In the genomic region with DNA sequence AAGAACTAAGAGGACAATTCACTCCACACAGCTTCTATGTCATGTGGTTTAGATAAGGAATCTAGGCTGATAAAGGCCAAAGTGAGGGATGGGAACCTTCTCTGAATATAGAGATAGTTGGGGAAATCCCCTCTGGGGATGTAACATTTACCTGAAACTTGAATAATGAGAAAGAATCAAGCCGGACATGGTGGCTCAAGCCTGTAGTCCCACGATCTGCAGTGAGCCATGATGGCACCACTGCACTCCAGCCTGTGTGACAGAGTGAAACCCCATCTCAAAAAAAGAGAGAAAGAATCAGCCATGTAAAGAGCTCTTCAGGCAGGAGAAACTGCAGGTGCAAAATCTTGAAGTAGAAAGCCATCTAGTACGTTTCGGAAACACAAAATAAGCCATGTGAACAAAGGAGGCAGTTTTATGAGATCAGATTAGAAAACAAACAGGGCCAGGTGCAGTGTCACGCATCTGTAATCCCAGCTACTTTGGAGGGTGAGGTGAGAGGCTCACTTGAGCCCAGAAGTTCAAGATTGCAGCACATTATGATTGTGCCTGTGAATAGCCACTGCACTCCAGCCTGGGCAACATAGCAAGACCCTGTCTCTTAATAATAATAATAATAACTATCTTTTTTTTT, we compare ENCODE assay signal across 11 cellular contexts. TPM values are rescaled to one million over a fixed set of nuclear protein-coding genes. Genes with fewer than 3 reads are reported as not detected.
DNase-seq lines count a peak whose midpoint lies in the region; ATAC-seq, FAIRE-seq and TF ChIP-seq lines count a peak whose summit lies in the region.
"Had no signal": no experiment of that assay in that cellular context is flagged by ENCODE, and none has a peak within 500 bp of the region (broad histone marks: within the 10 kb centered on the region; RNA-seq: fewer than 3 reads in every experiment).

No MANE protein-coding gene starts in this region.

- WGBS in HepG2 (ENCODE audit: low lambda C conversion rate) = 23% methylated on average over 5 of the region's 5 CpGs
- WGBS in right lobe of liver (ENCODE audit: insufficient coverage, low coverage, low lambda C conversion rate, missing lambda C conversion rate) = 82% methylated on average over 2 of the region's 5 CpGs

- TF ChIP-seq POLR2A in HepG2 (IDR thresholded peaks at IDR 0.05; ENCODE audit: insufficient read depth in 1 of 2, low read depth in 2 of 2, low read length in 2 of 2) = no peak
- no peak for TF ChIP-seq POLR2A in right lobe of liver (IDR thresholded peaks at IDR 0.05)

- H3K79me2 ChIP-seq in HepG2 (ENCODE audit: insufficient read depth, low read length) = no peaks in the 10 kb centered on the region

- BruUV-seq in HepG2 (replicated peaks; lab: Mats Ljungman, UMichigan) = no TSS peak

- no peak for TF ChIP-seq EP300 in HepG2 (IDR thresholded peaks at IDR 0.05; ENCODE audit: low read depth in 2 of 2, low read length in 2 of 2)
- no peak for TF ChIP-seq EP300 in HepG2 (CRISPR knock-in tag; IDR thresholded peaks at IDR 0.05; ENCODE audit: borderline replicate concordance)

- no peaks in the 10 kb centered on the region for H3K36me3 ChIP-seq in HepG2 (replicated peaks in 1 of 2; ENCODE audit: control insufficient read depth in 1 of 2, insufficient read depth in 2 of 2, low read length in 2 of 2)
- H3K36me3 ChIP-seq in right lobe of liver = no peaks in the 10 kb centered on the region
- H3K36me3 ChIP-seq: uterus had no signal

- peak overlapping the region; percentile 62 for H2AFZ ChIP-seq in HepG2 (ENCODE audit: low read length)

- DNase-seq in HepG2 (ENCODE audit: low spot score) (no peak), right lobe of liver (no peak), NCI-H1092 treated with DMSO at 0.1 percent for 48 hours (lab: John Stamatoyannopoulos, UW) (peak; percentile 54), Right ventricle myocardium inferior (ENCODE audit: missing footprints) (no peak), activated T-cell treated with anti-CD3 and anti-CD28 coated beads for 4 hours (no peak), amygdala (lab: John Stamatoyannopoulos, UW) (no peak), KBM-7 (no peak)
- DNase-seq: ACHN, kidney, uterus had no signal

- peak overlapping the region; percentile 25 for H3K4me2 ChIP-seq in HepG2 (ENCODE audit: low read depth, low read length)

- ATAC-seq in HepG2 (no peak), right lobe of liver (no peak), HG02840 (IDR thresholded peaks at IDR 0.05; ENCODE audit: low FRiP score, unreplicated experiment) (peak; percentile 58), Right ventricle myocardium inferior (no peak)

- H3K9ac ChIP-seq in HepG2 (ENCODE audit: insufficient read depth, low read depth, low read length) = no peak overlapping the region

- no peak for FAIRE-seq in HepG2 (lab: Jason Lieb, UNC)
- FAIRE-seq: kidney had no signal

- TF ChIP-seq CTCF in HepG2 (CRISPR knock-in tag; IDR thresholded peaks at IDR 0.05) = no peak
- TF ChIP-seq CTCF in right lobe of liver (IDR thresholded peaks at IDR 0.05) = no peak

- H3K4me1 ChIP-seq in HepG2 (ENCODE audit: insufficient read depth, low read length) (peaks cover 62% of the 10 kb centered on the region), right lobe of liver (no peaks in the 10 kb centered on the region)
- H3K4me1 ChIP-seq: uterus had no signal

- in situ Hi-C loops in HepG2 (cut with HindIII; ENCODE audit: extremely low pct_ligation_motif_present, low pct_unique_long_range_greater_than_20kb) = no loop called here
- in situ Hi-C loops in KBM-7 (cut with MboI; ENCODE audit: low pct_unique_long_range_greater_than_20kb, low sequenced_read_pairs) = no loop called here

- POLR2A ChIA-PET in HepG2 (lab: Yijun Ruan, JAX) = interaction anchor here (0.8 to 0.9 kb wide), 2 partner anchors 24 to 88 kb away, joined by 3 to 6 read pairs; no protein-coding TSS in a partner anchor

- no peaks in the 10 kb centered on the region for H4K20me1 ChIP-seq in HepG2 (ENCODE audit: insufficient read depth, low read length)

- H3K27me3 ChIP-seq in HepG2 (ENCODE audit: control insufficient read depth in 1 of 2, insufficient read depth in 2 of 2, low read length in 2 of 2) = no peaks in the 10 kb centered on the region; a peak in 1 of 5 replicates
- no peaks in the 10 kb centered on the region for H3K27me3 ChIP-seq in right lobe of liver
- H3K27me3 ChIP-seq: uterus had no signal

- H3K27ac ChIP-seq in HepG2 (ENCODE audit: extremely low read length, insufficient read depth, low read length) (no peak overlapping the region), right lobe of liver (no peak overlapping the region)
- H3K27ac ChIP-seq: uterus had no signal

- H3K9me3 ChIP-seq in HepG2 (ENCODE audit: low read length) (no peaks in the 10 kb centered on the region), right lobe of liver (no peaks in the 10 kb centered on the region)
- H3K9me3 ChIP-seq: uterus had no signal

- intact Hi-C loops in HepG2 (cut with micrococcal nuclease; ENCODE audit: unreplicated experiment) = loop anchor here (5.0 kb wide), 2 partner anchors 157 to 392 kb away; partner anchors contain the start of gene SLC25A28
- intact Hi-C loops in right lobe of liver (cut with DNase I) = no loop called here
- intact Hi-C loops in Right ventricle myocardium inferior (cut with DNase I) = no loop called here

- CTCF ChIA-PET in HepG2 (lab: Yijun Ruan, JAX; ENCODE audit: low intra/inter-chr PET ratio, low total read pairs) = no interaction called here

- H3K4me3 ChIP-seq in HepG2 (replicated peaks in 1 of 3; ENCODE audit: insufficient read depth in 1 of 3, low read depth in 2 of 3, low read length in 3 of 3) (no peak overlapping the region; a peak in 1 of 6 replicates), right lobe of liver (no peak overlapping the region)
- H3K4me3 ChIP-seq: uterus had no signal

- TF ChIP-seq RAD21 in HepG2 (CRISPR knock-in tag; IDR thresholded peaks at IDR 0.05) = no peak

TF ChIP-seq in HepG2, 621 proteins besides CTCF, POLR2A, EP300 and RAD21:
- TF ChIP-seq KDM1A (CRISPR knock-in tag; IDR thresholded peaks at IDR 0.05) (no peak), ZNF30 (CRISPR knock-in tag; IDR thresholded peaks at IDR 0.05) (no peak), POGK (CRISPR knock-in tag; conservative IDR thresholded peaks at IDR 0.05) (no peak), ZNF644 (CRISPR knock-in tag; IDR thresholded peaks at IDR 0.05; ENCODE audit: low read depth) (0 out of 2 replicates have a peak, but pooled peaks have one; percentile 15), ZNF121 (CRISPR knock-in tag; IDR thresholded peaks at IDR 0.05) (peak; percentile 72)

RNA-seq across cellular contexts. Expression of gene DNMBP, which starts 4.5 kb away (rescaled TPM):
- total RNA-seq in HepG2 (2016; rRNA removed; fragmentation: Illumina TruSeq; extraction: Trizol) (6.3 and 6.4 TPM in 2 replicates), right lobe of liver (10 to 100 TPM in 3 of 6 experiments, 1 to 10 TPM in 3; 7.9 to 12.7 (median 9.9) TPM), Right ventricle myocardium inferior (6.6 TPM)
- 1.2 and 1.4 TPM in 2 replicates for total RNA-seq in HepG2 (2016; cell fraction: cytosol; rRNA removed; fragmentation: Illumina TruSeq; extraction: Trizol; ENCODE audit: low read depth)
- total RNA-seq in HepG2 (2016; cell fraction: insoluble cytoplasmic fraction; rRNA removed; fragmentation: Illumina TruSeq; extraction: Trizol) = 5.7 and 6.1 TPM in 2 replicates
- total RNA-seq in HepG2 (2016; cell fraction: membrane; rRNA removed; fragmentation: Illumina TruSeq; extraction: Trizol) = 2.3 and 2.6 TPM in 2 replicates
- 7.8 and 9.5 TPM in 2 replicates for total RNA-seq in HepG2 (2016; cell fraction: nucleus; rRNA removed; fragmentation: Illumina TruSeq; extraction: Trizol)
- polyA plus RNA-seq in HepG2 (2011; rRNA removed) = 3.6 and 4.2 TPM in 2 replicates
- 2.7 and 4.5 TPM in 2 replicates for polyA plus RNA-seq in HepG2 (2011; cell fraction: cytosol; rRNA removed)
- 4.6 and 5.9 TPM in 2 replicates for polyA plus RNA-seq in HepG2 (2011; cell fraction: nucleus; rRNA removed)
- polyA plus RNA-seq in HepG2 (2012) = 5.1 and 5.3 TPM in 2 replicates
- 0.75 and 0.78 TPM in 2 replicates for polyA plus RNA-seq in HepG2 (2016; cell fraction: cytosol; fragmentation: Illumina TruSeq; extraction: Trizol; ENCODE audit: low read depth)
- polyA plus RNA-seq in HepG2 (2016; cell fraction: insoluble cytoplasmic fraction; fragmentation: Illumina TruSeq; extraction: Trizol; ENCODE audit: low read depth) = 4.8 and 6.1 TPM in 2 replicates
- 1.7 and 1.9 TPM in 2 replicates for polyA plus RNA-seq in HepG2 (2016; cell fraction: membrane; fragmentation: Illumina TruSeq; extraction: Trizol; ENCODE audit: low read depth)
- polyA plus RNA-seq in HepG2 (2016; cell fraction: nucleus; fragmentation: Illumina TruSeq; extraction: Trizol; ENCODE audit: insufficient read depth, low read depth) = 10.6 and 11.3 TPM in 2 replicates
- polyA minus RNA-seq in HepG2 (2011; rRNA and poly(A)+ RNA removed; ENCODE audit: low replicate concordance) = 4.2 and 6.7 TPM in 2 replicates
- 4.3 and 4.8 TPM in 2 replicates for polyA minus RNA-seq in HepG2 (2011; cell fraction: cytosol; rRNA and poly(A)+ RNA removed)
- polyA minus RNA-seq in HepG2 (2011; cell fraction: nucleus; rRNA and poly(A)+ RNA removed) = 9.8 and 12.7 TPM in 2 replicates
